Comparison of ENCODE assay signal across 15 cellular contexts in the genomic region with DNA sequence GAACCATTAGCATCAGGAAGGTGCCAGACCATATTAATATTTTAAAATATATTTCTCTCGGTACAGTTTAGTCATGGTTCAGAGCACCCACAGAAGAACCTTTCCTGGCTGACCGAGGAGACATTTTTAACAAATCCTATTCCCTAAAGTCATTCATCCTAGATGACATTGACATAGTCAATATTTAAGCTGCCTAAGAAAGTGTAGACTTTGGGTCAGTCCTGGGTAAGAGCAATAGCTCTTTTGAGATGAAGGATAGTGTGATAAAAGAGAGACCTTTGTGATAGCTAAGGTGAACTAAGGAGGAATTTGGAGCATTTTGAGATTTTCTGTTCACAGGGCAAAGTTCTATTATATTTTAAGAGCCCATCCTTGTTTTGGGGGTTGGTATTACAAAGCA. TPM values are rescaled to one million over a fixed set of nuclear protein-coding genes. Genes with fewer than 3 reads are reported as not detected.
A peak's percentile ranks its signal among the peaks of the same experiment; 100 is the strongest.
DNase-seq lines count a peak whose midpoint lies in the region; ATAC-seq, FAIRE-seq and TF ChIP-seq lines count a peak whose summit lies in the region.
"Had no signal": no experiment of that assay in that cellular context is flagged by ENCODE, and none has a peak within 500 bp of the region (broad histone marks: within the 10 kb centered on the region; RNA-seq: fewer than 3 reads in every experiment).

No MANE protein-coding gene starts in this region.

- H3K79me2 ChIP-seq in DOHH2 (ENCODE audit: control insufficient read depth, low read length), result peaks cover 53% of the 10 kb centered on the region

- H3K36me3 Mint-ChIP-seq in chondrocyte (ENCODE audit: low read depth), result peaks cover 3% of the 10 kb centered on the region

- H3K27ac ChIP-seq in DOHH2 (ENCODE audit: low read depth, low read length), result peak overlapping the region; percentile 39; the same call in 1 of the 2 replicates
- H3K27ac ChIP-seq in rectal smooth muscle tissue (ENCODE audit: low read depth, low read length), result peak overlapping the region; percentile 67
- H3K27ac ChIP-seq in kidney (ENCODE audit: low read depth in 2 of 2, low read length in 2 of 2), result no peak overlapping the region
- H3K27ac ChIP-seq: tibial artery had no signal

- H3K4me3 ChIP-seq in DOHH2 (ENCODE audit: low read length), result peak overlapping the region; percentile 35; the same call in 1 of the 2 replicates
- no peak overlapping the region for H3K4me3 ChIP-seq in rectal smooth muscle tissue (ENCODE audit: low read length)
- no peak overlapping the region for H3K4me3 ChIP-seq in kidney (ENCODE audit: low read length in 2 of 2)
- H3K4me3 ChIP-seq: tibial artery had no signal

- TF ChIP-seq CTCF in DOHH2 (IDR thresholded peaks at IDR 0.05; ENCODE audit: low read depth, low read length, poor library complexity, severe bottlenecking), result no peak
- no peak for TF ChIP-seq CTCF in chondrocyte (IDR thresholded peaks at IDR 0.05)
- TF ChIP-seq CTCF in kidney (IDR thresholded peaks at IDR 0.05; ENCODE audit: borderline replicate concordance, extremely low read depth, insufficient read depth), result no peak

- no peak for FAIRE-seq in kidney (lab: Jason Lieb, UNC)
- FAIRE-seq: colon had no signal

- H3K27ac Mint-ChIP-seq in chondrocyte (ENCODE audit: unreplicated experiment), result peak overlapping the region; percentile 77

- H3K4me3 Mint-ChIP-seq in chondrocyte (ENCODE audit: unreplicated experiment), result no peak overlapping the region
- H3K4me3 Mint-ChIP-seq: neural crest cell had no signal

- H3K9ac ChIP-seq in rectal smooth muscle tissue (ENCODE audit: low read length) (no peak overlapping the region), kidney (ENCODE audit: low read length in 2 of 2) (no peak overlapping the region)

- H3K9me2 ChIP-seq in DOHH2 (replicated peaks; ENCODE audit: control insufficient read depth, low read length), result no peaks in the 10 kb centered on the region

- H3K4me1 ChIP-seq in DOHH2 (ENCODE audit: control insufficient read depth, low read length) (peaks cover 48% of the 10 kb centered on the region), rectal smooth muscle tissue (ENCODE audit: control insufficient read depth, insufficient read depth, low read length) (peaks cover 25% of the 10 kb centered on the region), kidney (ENCODE audit: control insufficient read depth in 1 of 2, insufficient read depth in 1 of 2, low read depth in 1 of 2, low read length in 2 of 2) (peaks cover 4 to 20% of the 10 kb centered on the region in 2 donors)

- DNase-seq in chondrocyte (ENCODE audit: low spot score) (no peak), kidney (no peak), NCI-H1930 (lab: John Stamatoyannopoulos, UW) (no peak), NCI-H526 treated with DMSO at 0.1 percent for 48 hours (lab: John Stamatoyannopoulos, UW) (no peak), RKO (ENCODE audit: low spot score) (no peak)
- DNase-seq: DMS 273 treated with DMSO at 0.1 percent for 48 hours, GOT3, MM.1S, NCI-H524 treated with DMSO at 0.1 percent for 48 hours had no signal

- H3K36me3 ChIP-seq in DOHH2 (ENCODE audit: control insufficient read depth, low read length) (peaks cover 12% of the 10 kb centered on the region), rectal smooth muscle tissue (ENCODE audit: control insufficient read depth, insufficient read depth, low read length) (no peaks in the 10 kb centered on the region), kidney (ENCODE audit: control insufficient read depth in 1 of 2, insufficient read depth in 2 of 2, low read length in 2 of 2) (no peaks in the 10 kb centered on the region)
- H3K36me3 ChIP-seq: tibial artery had no signal

- H4K20me1 ChIP-seq in DOHH2 (ENCODE audit: control insufficient read depth, insufficient read depth, low read depth, low read length), result peaks cover 8% of the 10 kb centered on the region

- H3K27me3 Mint-ChIP-seq in chondrocyte (ENCODE audit: low read depth), result no peaks in the 10 kb centered on the region

- no peaks in the 10 kb centered on the region for H3K9me3 ChIP-seq in DOHH2 (ENCODE audit: control insufficient read depth, insufficient read depth, low read length)
- no peaks in the 10 kb centered on the region for H3K9me3 ChIP-seq in kidney (ENCODE audit: control insufficient read depth in 1 of 2, low read length in 2 of 2)
- H3K9me3 ChIP-seq: tibial artery had no signal

- intact Hi-C loops in kidney (cut with DNase I), result no loop called here

- 0 out of 2 replicates have a peak, but pooled peaks cover 2% of the 10 kb centered on the region for H3F3A ChIP-seq in DOHH2 (ENCODE audit: control insufficient read depth, insufficient read depth)

- peaks cover 23% of the 10 kb centered on the region for H3K4me1 Mint-ChIP-seq in chondrocyte (ENCODE audit: low read depth)

- peak; percentile 7 for ATAC-seq in HG03135 (IDR thresholded peaks at IDR 0.05; ENCODE audit: unreplicated experiment)

- H3K27me3 ChIP-seq in DOHH2 (ENCODE audit: control insufficient read depth, low read length) (no peaks in the 10 kb centered on the region), rectal smooth muscle tissue (ENCODE audit: control insufficient read depth, insufficient read depth, low read length) (no peaks in the 10 kb centered on the region)
- H3K27me3 ChIP-seq: tibial artery had no signal

- H3K4me2 ChIP-seq in DOHH2 (ENCODE audit: low read length), result peak overlapping the region; percentile 70

- H3K9me3 Mint-ChIP-seq in chondrocyte (ENCODE audit: low read depth), result no peaks in the 10 kb centered on the region
- H3K9me3 Mint-ChIP-seq: neural crest cell had no signal

RNA-seq across cellular contexts. Expression of a gene that starts 47.5 kb away (rescaled TPM):
- total RNA-seq in chondrocyte (24.1 to 27.2 TPM (median 24.2 TPM) in 3 replicates), kidney (37.2 TPM)
- 3.1 TPM for polyA plus RNA-seq in kidney (ENCODE audit: insufficient read depth, low read depth, low replicate concordance)

Comparison
In these comparisons a context has a peak if more than half of its experiments do, and no peak if none do; other contexts are left out.
1. H3K27ac ChIP-seq: peak in DOHH2 (single experiment) and rectal smooth muscle tissue (single experiment); none in kidney (0 of 2).